8 cellular contexts compared by ENCODE assay signal in the genomic region with DNA sequence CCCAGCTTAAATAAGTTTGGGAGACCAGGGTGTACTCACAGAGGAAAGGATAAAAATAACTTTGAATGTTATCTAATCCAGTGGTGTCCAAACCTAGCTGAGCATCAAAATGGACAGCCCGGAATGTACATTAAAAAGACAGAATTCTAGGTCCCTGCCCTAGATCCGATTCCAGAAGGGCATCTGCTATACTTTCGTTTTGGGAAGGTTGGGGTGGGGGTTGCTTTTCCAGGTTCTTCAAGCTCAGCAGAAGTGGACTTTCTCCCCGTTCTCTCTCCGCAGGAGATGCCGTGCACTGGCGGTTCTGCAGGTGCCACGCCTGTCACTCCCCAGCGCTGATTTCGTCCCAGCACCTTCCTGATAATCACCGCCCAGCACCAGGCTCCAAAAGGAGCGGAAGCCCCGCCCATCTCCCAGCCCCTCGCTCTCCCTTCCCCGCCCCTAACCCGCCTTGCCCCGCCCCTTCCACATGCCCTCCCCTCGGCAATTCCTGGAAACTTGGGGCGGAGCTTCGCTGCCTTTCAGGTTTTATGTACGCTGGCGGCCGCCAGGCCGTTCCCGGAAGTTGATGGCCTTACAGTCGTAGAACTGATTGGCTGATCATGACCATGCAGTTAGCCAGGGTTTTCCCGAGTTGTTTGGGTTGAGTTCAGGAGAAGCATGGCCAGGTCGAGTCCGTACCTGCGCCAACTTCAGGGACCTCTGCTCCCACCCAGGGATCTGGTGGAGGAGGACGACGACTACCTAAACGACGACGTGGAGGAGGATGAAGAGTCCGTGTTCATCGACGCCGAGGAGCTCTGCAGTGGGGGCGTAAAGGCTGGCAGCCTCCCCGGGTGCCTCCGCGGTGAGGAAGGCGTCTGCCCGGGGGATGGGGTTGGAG. TPM values are rescaled to one million over a fixed set of nuclear protein-coding genes. Genes with fewer than 3 reads are reported as not detected.
DNase-seq lines count a peak whose midpoint lies in the region; TF ChIP-seq lines count a peak whose summit lies in the region.

TSS of gene HELB (plus strand) at position 550 of the 883 bp plus-strand sequence. CDS start at position 661, 111 bp downstream.

- H3K4me3 Mint-ChIP-seq in neural progenitor cell = peak within 1 kb of the TSS; percentile 98

- H3K4me3 ChIP-seq in HFF-Myc (replicated peaks; ENCODE audit: low read depth, low read length) = peak within 1 kb of the TSS; percentile 85
- peak within 1 kb of the TSS; percentile 58 for H3K4me3 ChIP-seq in SJSA1
- peak within 1 kb of the TSS; percentile 64 for H3K4me3 ChIP-seq in neural progenitor cell
- H3K4me3 ChIP-seq in stomach smooth muscle (ENCODE audit: low read length in 2 of 2) = peak within 1 kb of the TSS; percentile 64 to 95

- H3K27ac ChIP-seq in SJSA1 (peak within 1 kb of the TSS; percentile 48), neural progenitor cell (no peak within 1 kb of the TSS), stomach smooth muscle (ENCODE audit: low read length) (peak within 1 kb of the TSS; percentile 70)

- H3K9me3 ChIP-seq in SJSA1 (replicated peaks) (no peaks in the 10 kb centered on the region), neural progenitor cell (ENCODE audit: low read depth) (no peaks in the 10 kb centered on the region), stomach smooth muscle (ENCODE audit: control insufficient read depth in 2 of 2, low read length in 2 of 2) (no peaks in the 10 kb centered on the region)

- no peaks in the 10 kb centered on the region for H3K27me3 ChIP-seq in SJSA1 (replicated peaks)
- H3K27me3 ChIP-seq in neural progenitor cell = peaks cover 25% of the 10 kb centered on the region
- H3K27me3 ChIP-seq in stomach smooth muscle (ENCODE audit: control insufficient read depth in 1 of 2, insufficient read depth in 2 of 2, low read length in 2 of 2) = no peaks in the 10 kb centered on the region

- peak within 1 kb of the TSS; percentile 58 for H3K27ac Mint-ChIP-seq in neural progenitor cell

- H3F3A ChIP-seq in neural progenitor cell (ENCODE audit: low read depth) = no peaks in the 10 kb centered on the region

- no peaks in the 10 kb centered on the region for H3K79me2 ChIP-seq in neural progenitor cell (ENCODE audit: low read depth)

- H2AFZ ChIP-seq in neural progenitor cell (replicated peaks) = peak within 1 kb of the TSS; percentile 87

- peaks cover 4% of the 10 kb centered on the region for H3K27me3 Mint-ChIP-seq in neural progenitor cell (ENCODE audit: insufficient read depth, low read depth)

- H3K9ac ChIP-seq in neural progenitor cell = no peak within 1 kb of the TSS
- peak within 1 kb of the TSS; percentile 66 to 79 for H3K9ac ChIP-seq in stomach smooth muscle (ENCODE audit: low read length in 2 of 2)

- peak within 1 kb of the TSS; percentile 82 for H3K4me2 ChIP-seq in neural progenitor cell

- H3K4me1 ChIP-seq in SJSA1 (replicated peaks) = peaks cover 6% of the 10 kb centered on the region
- no peaks in the 10 kb centered on the region for H3K4me1 ChIP-seq in neural progenitor cell
- H3K4me1 ChIP-seq in stomach smooth muscle (ENCODE audit: control insufficient read depth, insufficient read depth, low read length) = peaks cover 2% of the 10 kb centered on the region

- peak; percentile 74 for DNase-seq in GM04503 (ENCODE audit: low read depth)
- DNase-seq in HFF-Myc (ENCODE audit: extremely low read depth, low read depth) = peak; percentile 91
- peak; percentile 96 for DNase-seq in MV-4-11 (lab: John Stamatoyannopoulos, UW)
- DNase-seq in SJSA1 (ENCODE audit: low read depth in 1 of 2, low spot score in 2 of 2) = peak; percentile 82 to 98
- DNase-seq in activated gamma-delta T cell treated with anti-CD3 and anti-CD28 coated beads, Interleukin-2, amount 50 U/mL, for 16 hours (ENCODE audit: low read depth) = peak; percentile 91
- peak; percentile 90 for DNase-seq in foreskin melanocyte
- DNase-seq in neural progenitor cell (ENCODE audit: low spot score) = peak; percentile 99

- no peaks in the 10 kb centered on the region for H3K9me3 Mint-ChIP-seq in neural progenitor cell

- no peaks in the 10 kb centered on the region for H3K36me3 ChIP-seq in SJSA1
- no peaks in the 10 kb centered on the region for H3K36me3 ChIP-seq in neural progenitor cell
- H3K36me3 ChIP-seq in stomach smooth muscle (ENCODE audit: control insufficient read depth in 2 of 2, insufficient read depth in 2 of 2, low read length in 2 of 2) = peaks cover 0 to 3% of the 10 kb centered on the region in 2 donors

- no peaks in the 10 kb centered on the region for H4K20me1 ChIP-seq in neural progenitor cell (ENCODE audit: low read depth)

- TF ChIP-seq CTCF in HFF-Myc (IDR thresholded peaks at IDR 0.05; ENCODE audit: low read depth, low read length, missing control alignments) (no peak), neural progenitor cell (IDR thresholded peaks at IDR 0.05) (no peak)

- H3K4me1 Mint-ChIP-seq in neural progenitor cell = peaks cover 15% of the 10 kb centered on the region

- no peaks in the 10 kb centered on the region for H3K36me3 Mint-ChIP-seq in neural progenitor cell

RNA-seq across cellular contexts. Expression of gene HELB, which starts in this region (rescaled TPM):
- 1.3 and 2.3 TPM in 2 replicates for total RNA-seq in SJSA1 (2014; rRNA removed; shearing (Covaris generic))
- 4.6 and 10.7 TPM in 2 replicates for total RNA-seq in neural progenitor cell (ENCODE audit: low replicate concordance)
